In the genomic region with DNA sequence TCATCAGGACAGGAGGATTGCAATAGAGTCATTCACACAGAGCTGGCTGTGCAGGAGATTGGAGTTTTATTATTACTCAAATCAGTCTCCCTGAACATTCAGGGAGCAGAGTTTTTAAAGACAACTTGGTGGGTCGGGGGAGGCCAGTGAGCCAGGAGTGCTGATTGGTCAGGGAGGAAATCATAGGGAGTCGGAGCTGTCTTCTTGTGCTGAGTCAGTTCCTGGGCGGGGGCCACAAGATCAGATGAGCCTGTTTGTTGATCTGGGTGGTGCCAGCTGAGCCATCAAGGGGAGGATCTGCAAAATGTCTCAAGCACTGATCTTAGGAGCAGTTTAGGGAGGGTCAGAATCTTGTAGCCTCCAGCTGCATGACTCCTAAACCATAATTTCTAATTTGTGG, we compare ENCODE assay signal across 8 cellular contexts. TPM values are rescaled to one million over a fixed set of nuclear protein-coding genes. Genes with fewer than 3 reads are reported as not detected.
DNase-seq lines count a peak whose midpoint lies in the region; ATAC-seq and TF ChIP-seq lines count a peak whose summit lies in the region.
"Not testable (repeated sequence)": the region's sequence is repeated elsewhere in the genome, so short reads cannot be mapped to it uniquely, and the experiment has no call there.

No MANE protein-coding gene starts in this region.

- not testable (repeated sequence) for H2AFZ ChIP-seq in DND-41 (ENCODE audit: low read depth, low read length)

- intact Hi-C loops in activated T-helper 2 cell treated with anti-CD3 and anti-CD28 coated beads, Interferon-gamma antibody, Interleukin-2, Interleukin-4, amounts not matched to agents 10 μg/mL and 5 μg/mL and 100 μg/mL, durations not matched to agents 14 hours and 24 hours and 36 hours (cut with micrococcal nuclease); dendritic cell treated with granulocyte-macrophage colony-stimulating factor and Interleukin-4, amounts not matched to agents 40 ng/mL and 50 ng/mL, for 4 days (cut with micrococcal nuclease); sciatic nerve (cut with DNase I): not testable (repeated sequence)

- H3K4me3 Mint-ChIP-seq in activated T-helper 2 cell treated with anti-CD3 and anti-CD28 coated beads, Interferon-gamma antibody, Interleukin-2, Interleukin-4, amounts not matched to agents 10 μg/mL and 5 μg/mL and 100 μg/mL, durations not matched to agents 14 hours and 24 hours and 36 hours (ENCODE audit: low read depth) = peak overlapping the region; percentile 31
- not testable (repeated sequence) for H3K4me3 Mint-ChIP-seq in dendritic cell treated with granulocyte-macrophage colony-stimulating factor and Interleukin-4, amounts not matched to agents 40 ng/mL and 50 ng/mL, for 4 days; stimulated activated naive CD8-positive, alpha-beta T cell treated with anti-CD3 and anti-CD28 coated beads, Interleukin-15, Interleukin-2, amounts not matched to agents 100 ng/mL and 50 ng/mL, for 24 hours

- DNase-seq in DND-41 (peak; percentile 20), OCI-M1 (lab: John Stamatoyannopoulos, UW) (peak; percentile 80), iris pigment epithelial cell (ENCODE audit: low read depth) (peak; percentile 86), sciatic nerve (ENCODE audit: low spot score) (peak; percentile 27)
- DNase-seq in activated CD4-positive, alpha-beta T cell treated with anti-CD3 and anti-CD28 coated beads for 24 hours (ENCODE audit: low read depth in 2 of 2) = peak; percentile 11 to 28
- DNase-seq in activated T-helper 2 cell treated with anti-CD3 and anti-CD28 coated beads, Interferon-gamma antibody, Interleukin-2, Interleukin-4, amounts not matched to agents 10 μg/mL and 5 μg/mL and 100 μg/mL, durations not matched to agents 14 hours and 24 hours and 36 hours (ENCODE audit: low spot score) = peak; percentile 36

- H3K9me3 ChIP-seq in DND-41 (ENCODE audit: insufficient read depth, low read length, severe bottlenecking) = peaks cover 13% of the 10 kb centered on the region

- peaks cover 38% of the 10 kb centered on the region for H3K4me1 Mint-ChIP-seq in activated T-helper 2 cell treated with anti-CD3 and anti-CD28 coated beads, Interferon-gamma antibody, Interleukin-2, Interleukin-4, amounts not matched to agents 10 μg/mL and 5 μg/mL and 100 μg/mL, durations not matched to agents 14 hours and 24 hours and 36 hours (ENCODE audit: low read depth)
- peaks cover 48% of the 10 kb centered on the region for H3K4me1 Mint-ChIP-seq in dendritic cell treated with granulocyte-macrophage colony-stimulating factor and Interleukin-4, amounts not matched to agents 40 ng/mL and 50 ng/mL, for 4 days (ENCODE audit: low read depth)
- H3K4me1 Mint-ChIP-seq in stimulated activated naive CD8-positive, alpha-beta T cell treated with anti-CD3 and anti-CD28 coated beads, Interleukin-15, Interleukin-2, amounts not matched to agents 100 ng/mL and 50 ng/mL, for 24 hours (ENCODE audit: low read depth) = peaks cover 42% of the 10 kb centered on the region

- H3K27ac Mint-ChIP-seq in activated T-helper 2 cell treated with anti-CD3 and anti-CD28 coated beads, Interferon-gamma antibody, Interleukin-2, Interleukin-4, amounts not matched to agents 10 μg/mL and 5 μg/mL and 100 μg/mL, durations not matched to agents 14 hours and 24 hours and 36 hours = peak overlapping the region; percentile 80
- H3K27ac Mint-ChIP-seq in dendritic cell treated with granulocyte-macrophage colony-stimulating factor and Interleukin-4, amounts not matched to agents 40 ng/mL and 50 ng/mL, for 4 days = peak overlapping the region; percentile 91
- peak overlapping the region; percentile 14 for H3K27ac Mint-ChIP-seq in stimulated activated naive CD8-positive, alpha-beta T cell treated with anti-CD3 and anti-CD28 coated beads, Interleukin-15, Interleukin-2, amounts not matched to agents 100 ng/mL and 50 ng/mL, for 24 hours

- not testable (repeated sequence) for TF ChIP-seq CTCF in DND-41 (IDR thresholded peaks at IDR 0.05; ENCODE audit: borderline replicate concordance, extremely low read depth, low read length, poor library complexity, severe bottlenecking)

- H3K27ac ChIP-seq in DND-41 (ENCODE audit: low read length) = not testable (repeated sequence)

- not testable (repeated sequence) for H3K4me3 ChIP-seq in DND-41 (ENCODE audit: low read depth in 1 of 2, low read length in 2 of 2)

- H4K20me1 ChIP-seq in DND-41 (ENCODE audit: insufficient read depth, low read length) = not testable (repeated sequence)

- not testable (repeated sequence) for H3K27me3 ChIP-seq in DND-41 (ENCODE audit: insufficient read depth, low read length, poor library complexity)

- not testable (repeated sequence) for H3K36me3 ChIP-seq in DND-41 (ENCODE audit: insufficient read depth, low read length)

- peaks cover 11% of the 10 kb centered on the region for H3K79me2 ChIP-seq in DND-41 (ENCODE audit: insufficient read depth, low read length)

- H3K36me3 Mint-ChIP-seq in activated T-helper 2 cell treated with anti-CD3 and anti-CD28 coated beads, Interferon-gamma antibody, Interleukin-2, Interleukin-4, amounts not matched to agents 10 μg/mL and 5 μg/mL and 100 μg/mL, durations not matched to agents 14 hours and 24 hours and 36 hours (ENCODE audit: low read depth) = peaks cover 43% of the 10 kb centered on the region
- peaks cover 41% of the 10 kb centered on the region for H3K36me3 Mint-ChIP-seq in dendritic cell treated with granulocyte-macrophage colony-stimulating factor and Interleukin-4, amounts not matched to agents 40 ng/mL and 50 ng/mL, for 4 days (ENCODE audit: low read depth)
- peaks cover 22% of the 10 kb centered on the region for H3K36me3 Mint-ChIP-seq in stimulated activated naive CD8-positive, alpha-beta T cell treated with anti-CD3 and anti-CD28 coated beads, Interleukin-15, Interleukin-2, amounts not matched to agents 100 ng/mL and 50 ng/mL, for 24 hours (ENCODE audit: low read depth)

- ATAC-seq in DND-41 (ENCODE audit: insufficient read depth, low read depth); sciatic nerve: not testable (repeated sequence)

- H3K27me3 Mint-ChIP-seq in activated T-helper 2 cell treated with anti-CD3 and anti-CD28 coated beads, Interferon-gamma antibody, Interleukin-2, Interleukin-4, amounts not matched to agents 10 μg/mL and 5 μg/mL and 100 μg/mL, durations not matched to agents 14 hours and 24 hours and 36 hours (ENCODE audit: low read depth); dendritic cell treated with granulocyte-macrophage colony-stimulating factor and Interleukin-4, amounts not matched to agents 40 ng/mL and 50 ng/mL, for 4 days; stimulated activated naive CD8-positive, alpha-beta T cell treated with anti-CD3 and anti-CD28 coated beads, Interleukin-15, Interleukin-2, amounts not matched to agents 100 ng/mL and 50 ng/mL, for 24 hours: not testable (repeated sequence)

- peaks cover 26% of the 10 kb centered on the region for H3K9me3 Mint-ChIP-seq in activated T-helper 2 cell treated with anti-CD3 and anti-CD28 coated beads, Interferon-gamma antibody, Interleukin-2, Interleukin-4, amounts not matched to agents 10 μg/mL and 5 μg/mL and 100 μg/mL, durations not matched to agents 14 hours and 24 hours and 36 hours
- H3K9me3 Mint-ChIP-seq in dendritic cell treated with granulocyte-macrophage colony-stimulating factor and Interleukin-4, amounts not matched to agents 40 ng/mL and 50 ng/mL, for 4 days = peaks cover 26% of the 10 kb centered on the region
- not testable (repeated sequence) for H3K9me3 Mint-ChIP-seq in stimulated activated naive CD8-positive, alpha-beta T cell treated with anti-CD3 and anti-CD28 coated beads, Interleukin-15, Interleukin-2, amounts not matched to agents 100 ng/mL and 50 ng/mL, for 24 hours

- not testable (repeated sequence) for H3K4me2 ChIP-seq in DND-41 (ENCODE audit: insufficient read depth, low read length)

- not testable (repeated sequence) for H3K9ac ChIP-seq in DND-41 (ENCODE audit: low read depth, low read length)

- peaks cover 23% of the 10 kb centered on the region for H3K4me1 ChIP-seq in DND-41 (ENCODE audit: insufficient read depth, low read length)

RNA-seq across cellular contexts. Expression of a gene that starts 2.9 kb away (rescaled TPM):
- 90.5 and 92.2 TPM in 2 replicates for total RNA-seq in activated T-helper 2 cell treated with anti-CD3 and anti-CD28 coated beads, Interferon-gamma antibody, Interleukin-2, Interleukin-4, amounts not matched to agents 10 μg/mL and 5 μg/mL and 100 μg/mL, durations not matched to agents 14 hours and 24 hours and 36 hours
- 130 TPM for total RNA-seq in sciatic nerve

Comparison
In these comparisons a context has a peak if more than half of its experiments do, and no peak if none do; other contexts are left out.
1. DNase-seq: peak in every context shown above with its lines; median percentile 86 in iris pigment epithelial cell; 80 in OCI-M1; 36 in activated T-helper 2 cell treated with anti-CD3 and anti-CD28 coated beads, Interferon-gamma antibody, Interleukin-2, Interleukin-4, amounts not matched to agents 10 μg/mL and 5 μg/mL and 100 μg/mL, durations not matched to agents 14 hours and 24 hours and 36 hours; 27 in sciatic nerve; 20 in DND-41; 20 in activated CD4-positive, alpha-beta T cell treated with anti-CD3 and anti-CD28 coated beads for 24 hours.
2. H3K27ac Mint-ChIP-seq: peak in every context shown above with its lines; median percentile 91 in dendritic cell treated with granulocyte-macrophage colony-stimulating factor and Interleukin-4, amounts not matched to agents 40 ng/mL and 50 ng/mL, for 4 days; 80 in activated T-helper 2 cell treated with anti-CD3 and anti-CD28 coated beads, Interferon-gamma antibody, Interleukin-2, Interleukin-4, amounts not matched to agents 10 μg/mL and 5 μg/mL and 100 μg/mL, durations not matched to agents 14 hours and 24 hours and 36 hours; 14 in stimulated activated naive CD8-positive, alpha-beta T cell treated with anti-CD3 and anti-CD28 coated beads, Interleukin-15, Interleukin-2, amounts not matched to agents 100 ng/mL and 50 ng/mL, for 24 hours.